Comparison of ENCODE assay signal across 1 cellular context in the genomic region with DNA sequence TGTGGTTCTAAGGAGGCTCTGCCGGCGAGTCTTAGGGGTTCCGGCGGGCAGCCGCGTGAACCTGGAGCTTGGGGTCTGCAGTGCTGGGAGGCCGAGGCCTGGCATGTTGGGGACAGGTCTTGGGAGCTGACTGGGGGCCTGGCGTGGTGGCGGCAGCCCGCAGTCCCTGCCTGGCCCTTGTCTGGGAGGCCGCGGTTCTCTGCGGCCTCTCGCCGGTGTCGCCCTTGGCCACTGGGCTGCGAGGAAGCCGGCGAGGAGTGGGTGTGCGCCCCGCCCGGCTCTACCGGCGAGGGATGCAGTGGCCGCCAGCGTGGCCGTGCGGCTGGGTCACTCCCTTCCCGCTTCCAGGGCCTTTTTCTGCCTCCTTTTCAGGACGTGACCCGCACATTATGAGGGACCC.
TF ChIP-seq lines count a peak whose summit lies in the region.

No MANE protein-coding gene starts in this region.

TF ChIP-seq in SK-N-SH treated with all-trans-retinoic acid at 6 μM for 48 hours, 23 proteins besides CTCF, POLR2A, EP300 and RAD21 (continued from another document):
- TF ChIP-seq TSHZ2 (CRISPR knock-in tag; IDR thresholded peaks at IDR 0.05) (no peak), ARNTL (CRISPR knock-in tag; IDR thresholded peaks at IDR 0.05; ENCODE audit: borderline replicate concordance, low read depth) (no peak), RARB (CRISPR knock-in tag; IDR thresholded peaks at IDR 0.05) (no peak), ESRRG (CRISPR knock-in tag; IDR thresholded peaks at IDR 0.05) (no peak), BACH2 (CRISPR knock-in tag; IDR thresholded peaks at IDR 0.05; ENCODE audit: borderline replicate concordance) (no peak), ZNF70 (CRISPR knock-in tag; IDR thresholded peaks at IDR 0.05) (no peak), CSDC2 (CRISPR knock-in tag; IDR thresholded peaks at IDR 0.05) (no peak), ISL1 (CRISPR knock-in tag; IDR thresholded peaks at IDR 0.05) (no peak), ZFP3 (CRISPR knock-in tag; IDR thresholded peaks at IDR 0.05) (no peak), GLIS3 (CRISPR knock-in tag; IDR thresholded peaks at IDR 0.05) (no peak), ZNF8 (CRISPR knock-in tag; IDR thresholded peaks at IDR 0.05) (no peak), ZNF565 (CRISPR knock-in tag; conservative IDR thresholded peaks at IDR 0.05; ENCODE audit: low read depth) (no peak), SNAI2 (CRISPR knock-in tag; IDR thresholded peaks at IDR 0.05) (no peak), PPARA (CRISPR knock-in tag; IDR thresholded peaks at IDR 0.05; ENCODE audit: borderline replicate concordance) (no peak)
- TF ChIP-seq, protein P1, sequence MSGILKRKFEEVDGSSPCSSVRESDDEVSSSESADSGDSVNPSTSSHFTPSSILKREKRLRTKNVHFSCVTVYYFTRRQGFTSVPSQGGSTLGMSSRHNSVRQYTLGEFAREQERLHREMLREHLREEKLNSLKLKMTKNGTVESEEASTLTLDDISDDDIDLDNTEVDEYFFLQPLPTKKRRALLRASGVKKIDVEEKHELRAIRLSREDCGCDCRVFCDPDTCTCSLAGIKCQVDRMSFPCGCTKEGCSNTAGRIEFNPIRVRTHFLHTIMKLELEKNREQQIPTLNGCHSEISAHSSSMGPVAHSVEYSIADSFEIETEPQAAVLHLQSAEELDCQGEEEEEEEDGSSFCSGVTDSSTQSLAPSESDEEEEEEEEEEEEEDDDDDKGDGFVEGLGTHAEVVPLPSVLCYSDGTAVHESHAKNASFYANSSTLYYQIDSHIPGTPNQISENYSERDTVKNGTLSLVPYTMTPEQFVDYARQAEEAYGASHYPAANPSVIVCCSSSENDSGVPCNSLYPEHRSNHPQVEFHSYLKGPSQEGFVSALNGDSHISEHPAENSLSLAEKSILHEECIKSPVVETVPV (CRISPR knock-in tag; IDR thresholded peaks at IDR 0.05): no peak
- TF ChIP-seq, protein P2, sequence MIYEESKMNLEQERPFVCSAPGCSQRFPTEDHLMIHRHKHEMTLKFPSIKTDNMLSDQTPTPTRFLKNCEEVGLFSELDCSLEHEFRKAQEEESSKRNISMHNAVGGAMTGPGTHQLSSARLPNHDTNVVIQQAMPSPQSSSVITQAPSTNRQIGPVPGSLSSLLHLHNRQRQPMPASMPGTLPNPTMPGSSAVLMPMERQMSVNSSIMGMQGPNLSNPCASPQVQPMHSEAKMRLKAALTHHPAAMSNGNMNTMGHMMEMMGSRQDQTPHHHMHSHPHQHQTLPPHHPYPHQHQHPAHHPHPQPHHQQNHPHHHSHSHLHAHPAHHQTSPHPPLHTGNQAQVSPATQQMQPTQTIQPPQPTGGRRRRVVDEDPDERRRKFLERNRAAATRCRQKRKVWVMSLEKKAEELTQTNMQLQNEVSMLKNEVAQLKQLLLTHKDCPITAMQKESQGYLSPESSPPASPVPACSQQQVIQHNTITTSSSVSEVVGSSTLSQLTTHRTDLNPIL (CRISPR knock-in tag; IDR thresholded peaks at IDR 0.05; ENCODE audit: low read depth): no peak
- TF ChIP-seq, protein P3, sequence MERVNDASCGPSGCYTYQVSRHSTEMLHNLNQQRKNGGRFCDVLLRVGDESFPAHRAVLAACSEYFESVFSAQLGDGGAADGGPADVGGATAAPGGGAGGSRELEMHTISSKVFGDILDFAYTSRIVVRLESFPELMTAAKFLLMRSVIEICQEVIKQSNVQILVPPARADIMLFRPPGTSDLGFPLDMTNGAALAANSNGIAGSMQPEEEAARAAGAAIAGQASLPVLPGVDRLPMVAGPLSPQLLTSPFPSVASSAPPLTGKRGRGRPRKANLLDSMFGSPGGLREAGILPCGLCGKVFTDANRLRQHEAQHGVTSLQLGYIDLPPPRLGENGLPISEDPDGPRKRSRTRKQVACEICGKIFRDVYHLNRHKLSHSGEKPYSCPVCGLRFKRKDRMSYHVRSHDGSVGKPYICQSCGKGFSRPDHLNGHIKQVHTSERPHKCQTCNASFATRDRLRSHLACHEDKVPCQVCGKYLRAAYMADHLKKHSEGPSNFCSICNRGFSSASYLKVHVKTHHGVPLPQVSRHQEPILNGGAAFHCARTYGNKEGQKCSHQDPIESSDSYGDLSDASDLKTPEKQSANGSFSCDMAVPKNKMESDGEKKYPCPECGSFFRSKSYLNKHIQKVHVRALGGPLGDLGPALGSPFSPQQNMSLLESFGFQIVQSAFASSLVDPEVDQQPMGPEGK (CRISPR knock-in tag; IDR thresholded peaks at IDR 0.05; ENCODE audit: borderline replicate concordance): no peak
